9 cellular contexts compared by ENCODE assay signal in genomic region chr3:181694805-181695660, GRCh38. TPM values are rescaled to one million over a fixed set of nuclear protein-coding genes. Genes with fewer than 3 reads are reported as not detected.
DNase-seq lines count a peak whose midpoint lies in the region; ATAC-seq, FAIRE-seq and TF ChIP-seq lines count a peak whose summit lies in the region.
"Had no signal": no experiment of that assay in that cellular context is flagged by ENCODE, and none has a peak within 500 bp of the region (broad histone marks: within the 10 kb centered on the region; RNA-seq: fewer than 3 reads in every experiment).

No MANE protein-coding gene starts in this region.

- POLR2A ChIA-PET in endothelial cell of umbilical vein (lab: Charles Lee) = no interaction called here

- H4K20me1 ChIP-seq in KMS-11 (ENCODE audit: insufficient read depth) (no peaks in the 10 kb centered on the region), endothelial cell of umbilical vein (replicated peaks; ENCODE audit: control insufficient read depth, extremely low read depth, insufficient read depth, low read length) (no peaks in the 10 kb centered on the region)

- peak; percentile 32 for TF ChIP-seq POLR2A in endothelial cell of umbilical vein (IDR thresholded peaks at IDR 0.05; ENCODE audit: low read depth, low read length)

- no peak for FAIRE-seq in endothelial cell of umbilical vein (lab: Jason Lieb, UNC)
- no peak for FAIRE-seq in GM19239 (lab: Jason Lieb, UNC)

- no peak overlapping the region for H3K4me3 ChIP-seq in KMS-11 (IDR thresholded peaks at IDR 0.05; ENCODE audit: insufficient read depth, low read depth, low read length)
- peak overlapping the region; percentile 26 to 57 (median 37) for H3K4me3 ChIP-seq in endothelial cell of umbilical vein (replicated peaks in 1 of 3; ENCODE audit: insufficient read depth in 1 of 3, low read depth in 1 of 3, low read length in 3 of 3)
- H3K4me3 ChIP-seq in lower lobe of right lung = peak overlapping the region; percentile 49

- BruUV-seq in endothelial cell of umbilical vein (replicated peaks; lab: Mats Ljungman, UMichigan) = TSS peak; percentile 34

- H2AFZ ChIP-seq in KMS-11 (ENCODE audit: low read depth) = peak overlapping the region; percentile 62
- H2AFZ ChIP-seq in endothelial cell of umbilical vein (ENCODE audit: low read depth, low read length) = peak overlapping the region; percentile 97

- no peaks in the 10 kb centered on the region for H3K36me3 ChIP-seq in KMS-11 (ENCODE audit: insufficient read depth)
- no peaks in the 10 kb centered on the region for H3K36me3 ChIP-seq in endothelial cell of umbilical vein (ENCODE audit: control insufficient read depth in 2 of 2, extremely low read depth in 1 of 2, insufficient read depth in 2 of 2, low read length in 2 of 2)
- no peaks in the 10 kb centered on the region for H3K36me3 ChIP-seq in lower lobe of right lung

- no peaks in the 10 kb centered on the region for H3K27me3 ChIP-seq in KMS-11 (ENCODE audit: insufficient read depth, low read depth)
- H3K27me3 ChIP-seq in endothelial cell of umbilical vein (ENCODE audit: control insufficient read depth in 2 of 2, insufficient read depth in 2 of 2, low read length in 2 of 2) = no peaks in the 10 kb centered on the region
- peaks cover 53% of the 10 kb centered on the region for H3K27me3 ChIP-seq in lower lobe of right lung (ENCODE audit: low read depth)

- ATAC-seq in lower lobe of right lung (peak; percentile 92), HG02678 (IDR thresholded peaks at IDR 0.05; ENCODE audit: unreplicated experiment) (no peak), GM21786 (IDR thresholded peaks at IDR 0.05; ENCODE audit: unreplicated experiment) (no peak), GM21367 (IDR thresholded peaks at IDR 0.05; ENCODE audit: unreplicated experiment) (no peak)

- DNase-seq in endothelial cell of umbilical vein (ENCODE audit: low read depth, low spot score) (peak; percentile 66), lower lobe of right lung (peak; percentile 77), GM19239 (ENCODE audit: insufficient read length, low spot score) (no peak)

- H3K9me3 ChIP-seq in endothelial cell of umbilical vein (replicated peaks; ENCODE audit: control insufficient read depth, insufficient read depth, low read length) (no peaks in the 10 kb centered on the region), lower lobe of right lung (no peaks in the 10 kb centered on the region)

- dilution Hi-C loops in endothelial cell of umbilical vein (cut with MboI; ENCODE audit: extremely low pct_ligation_motif_present, low sequenced_read_pairs) = no loop called here

- no peak overlapping the region for H3K9ac ChIP-seq in KMS-11
- peak overlapping the region; percentile 70 for H3K9ac ChIP-seq in endothelial cell of umbilical vein (replicated peaks; ENCODE audit: extremely low read depth, insufficient read depth, low read length)

- intact Hi-C loops in endothelial cell of umbilical vein (cut with micrococcal nuclease) (loop anchor here (1.0 kb wide), 1 partner anchor 63 kb away; no protein-coding TSS in a partner anchor), lower lobe of right lung (cut with DNase I) (no loop called here)

- CTCF ChIA-PET in endothelial cell of umbilical vein (lab: Charles Lee) = interaction anchor here (0.6 to 2.1 kb wide), 6 partner anchors 31 to 368 kb away, joined by 3 to 10 read pairs (median 4); no protein-coding TSS in a partner anchor

- no peak overlapping the region for H3K4me2 ChIP-seq in KMS-11
- peak overlapping the region; percentile 72 for H3K4me2 ChIP-seq in endothelial cell of umbilical vein (ENCODE audit: insufficient read depth, low read length)

- H3K79me2 ChIP-seq in KMS-11 (ENCODE audit: insufficient read depth, low read depth) (no peaks in the 10 kb centered on the region), endothelial cell of umbilical vein (ENCODE audit: control insufficient read depth, insufficient read depth, low read length) (no peaks in the 10 kb centered on the region)

- H3K4me1 ChIP-seq in KMS-11 (ENCODE audit: low read depth, poor library complexity, severe bottlenecking) (no peaks in the 10 kb centered on the region), endothelial cell of umbilical vein (ENCODE audit: control insufficient read depth, extremely low read depth, insufficient read depth, low read length) (peaks cover 21% of the 10 kb centered on the region), lower lobe of right lung (peaks cover 18% of the 10 kb centered on the region)

- no peak overlapping the region for H3K27ac ChIP-seq in KMS-11
- peak overlapping the region; percentile 44 for H3K27ac ChIP-seq in endothelial cell of umbilical vein (ENCODE audit: insufficient read depth, low read depth, low read length)
- H3K27ac ChIP-seq in lower lobe of right lung = no peak overlapping the region
- H3K27ac ChIP-seq in temporal lobe (ENCODE audit: low read depth, low read length) = peak overlapping the region; percentile 98
- H3K27ac ChIP-seq: VCaP had no signal

- no peaks in the 10 kb centered on the region for H3K9me1 ChIP-seq in endothelial cell of umbilical vein (replicated peaks; ENCODE audit: control insufficient read depth, extremely low read depth, insufficient read depth, low read length)

- TF ChIP-seq CTCF in KMS-11 (conservative IDR thresholded peaks at IDR 0.05; ENCODE audit: low read depth, low read length) = no peak
- TF ChIP-seq CTCF in endothelial cell of umbilical vein (IDR thresholded peaks at IDR 0.05; ENCODE audit: extremely low read depth in 1 of 2, insufficient read depth in 1 of 2, low read depth in 1 of 2, low read length in 2 of 2) = peak; percentile 47 to 50
- peak; percentile 24 for TF ChIP-seq CTCF in lower lobe of right lung (IDR thresholded peaks at IDR 0.05)

TF ChIP-seq in endothelial cell of umbilical vein, 7 proteins besides CTCF, POLR2A, EP300 and RAD21:
- TF ChIP-seq MAX (IDR thresholded peaks at IDR 0.05; ENCODE audit: insufficient read depth, insufficient read length) = no peak
- no peak for TF ChIP-seq EZH2 (IDR thresholded peaks at IDR 0.05; ENCODE audit: borderline replicate concordance, low read depth, low read length, severe bottlenecking)
- peak; percentile 45 for TF ChIP-seq POLR2AphosphoS5 (IDR thresholded peaks at IDR 0.05; ENCODE audit: insufficient read depth, low read depth, low read length)

RNA-seq across cellular contexts. Expression of gene SOX2, which starts 16.7 kb away (rescaled TPM):
- total RNA-seq in endothelial cell of umbilical vein (0.13 TPM in 1 of 2 replicates, not detected in the other), lower lobe of right lung (4.0 TPM), temporal lobe (72.0 TPM)
- 0.23 and 0.25 TPM in 2 replicates for polyA plus RNA-seq in endothelial cell of umbilical vein
- 0.10 TPM in 2 replicates for polyA plus RNA-seq in endothelial cell of umbilical vein (2011; cell fraction: cytosol; rRNA removed)
- polyA plus RNA-seq in endothelial cell of umbilical vein (2011; cell fraction: nucleus; rRNA removed) = 0.11 and 0.46 TPM in 2 replicates
- 0.10 and 0.56 TPM in 2 replicates for polyA plus RNA-seq in endothelial cell of umbilical vein (2012)
- polyA minus RNA-seq in endothelial cell of umbilical vein = 0.15 TPM in 1 of 2 replicates, not detected in the other
- not detected for polyA minus RNA-seq in endothelial cell of umbilical vein (2011; cell fraction: cytosol; rRNA and poly(A)+ RNA removed)
- polyA minus RNA-seq in endothelial cell of umbilical vein (2011; cell fraction: nucleus; rRNA and poly(A)+ RNA removed) = 0.14 and 0.34 TPM in 2 replicates

Comparison
In these comparisons a context has a peak if more than half of its experiments do, and no peak if none do; other contexts are left out.
1. H3K27ac ChIP-seq: peak in endothelial cell of umbilical vein (single experiment) and temporal lobe (single experiment); none in KMS-11 (single experiment) and lower lobe of right lung (single experiment).
2. ATAC-seq: peak in lower lobe of right lung (2 of 2); none in HG02678 (single experiment), GM21786 (single experiment) and GM21367 (single experiment).
3. RNA of gene SOX2, which starts 16.7 kb away (total RNA-seq): 72.0 TPM in temporal lobe (single experiment); 4.0 TPM in lower lobe of right lung (single experiment) and 0.13 TPM in endothelial cell of umbilical vein; every median in the first group is over 10 times any median in the second.